1 cellular context compared by ENCODE assay signal in genomic region chr6:152985300-152985699, GRCh38.
TF ChIP-seq lines count a peak whose summit lies in the region.

No MANE protein-coding gene starts in this region.

TF ChIP-seq in GM12878, 131 proteins besides CTCF, POLR2A, EP300 and RAD21:
- TF ChIP-seq, protein P1, sequence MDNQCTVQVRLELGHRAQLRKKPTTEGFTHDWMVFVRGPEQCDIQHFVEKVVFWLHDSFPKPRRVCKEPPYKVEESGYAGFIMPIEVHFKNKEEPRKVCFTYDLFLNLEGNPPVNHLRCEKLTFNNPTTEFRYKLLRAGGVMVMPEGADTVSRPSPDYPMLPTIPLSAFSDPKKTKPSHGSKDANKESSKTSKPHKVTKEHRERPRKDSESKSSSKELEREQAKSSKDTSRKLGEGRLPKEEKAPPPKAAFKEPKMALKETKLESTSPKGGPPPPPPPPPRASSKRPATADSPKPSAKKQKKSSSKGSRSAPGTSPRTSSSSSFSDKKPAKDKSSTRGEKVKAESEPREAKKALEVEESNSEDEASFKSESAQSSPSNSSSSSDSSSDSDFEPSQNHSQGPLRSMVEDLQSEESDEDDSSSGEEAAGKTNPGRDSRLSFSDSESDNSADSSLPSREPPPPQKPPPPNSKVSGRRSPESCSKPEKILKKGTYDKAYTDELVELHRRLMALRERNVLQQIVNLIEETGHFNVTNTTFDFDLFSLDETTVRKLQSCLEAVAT (IDR thresholded peaks at IDR 0.05) = peak; percentile 14; the same call in 1 of the 2 replicates
- TF ChIP-seq SMAD5 (IDR thresholded peaks at IDR 0.05; ENCODE audit: low read depth) = 0 out of 2 replicates have a peak, but pooled peaks have one; percentile 24
- TF ChIP-seq NR2F1 (conservative IDR thresholded peaks at IDR 0.05) = 0 out of 2 replicates have a peak, but pooled peaks have one; percentile 15
TF ChIP-seq in GM12878: peak in this region for 3; not testable (repeated sequence) for 128.
